Comparison of ENCODE assay signal across 31 cellular contexts in genomic region chr14:54946500-54946899, GRCh38.
"Had no signal": no experiment of that assay in that cellular context is flagged by ENCODE, and none has a peak within 500 bp of the region (broad histone marks: within the 10 kb centered on the region; RNA-seq: fewer than 3 reads in every experiment).

No MANE protein-coding gene starts in this region.

- H3K9me3 ChIP-seq: adrenal gland, body of pancreas, breast epithelium had no signal

- H3K27me3 Mint-ChIP-seq: activated B cell treated with CpG ODN at 0.5 μM for 24 hours; activated CD4-positive, alpha-beta memory T cell treated with anti-CD3 and anti-CD28 coated beads for 36 hours; activated CD4-positive, alpha-beta T cell treated with anti-CD3 and anti-CD28 coated beads, Interleukin-2, amount 10 ng/mL, durations not matched to agents 24 days and 14 days; activated CD8-positive, alpha-beta T cell treated with anti-CD3 and anti-CD28 coated beads for 36 hours; activated naive CD8-positive, alpha-beta T cell; activated naive CD8-positive, alpha-beta T cell treated with anti-CD3 and anti-CD28 coated beads, Interleukin-2, amount 10 ng/mL, durations not matched to agents 7 days and 5 days; activated T-cell treated with anti-CD3 and anti-CD28 coated beads, Interleukin-2, amount 50 U/mL, for 24 hours had no signal

- H3K27ac Mint-ChIP-seq: activated B cell treated with CpG ODN at 0.5 μM for 24 hours; activated CD4-positive, alpha-beta memory T cell treated with anti-CD3 and anti-CD28 coated beads for 36 hours; activated CD4-positive, alpha-beta T cell treated with anti-CD3 and anti-CD28 coated beads, Interleukin-2, amount 10 ng/mL, durations not matched to agents 24 days and 14 days; activated CD8-positive, alpha-beta T cell treated with anti-CD3 and anti-CD28 coated beads for 36 hours; activated naive CD8-positive, alpha-beta T cell; activated naive CD8-positive, alpha-beta T cell treated with anti-CD3 and anti-CD28 coated beads, Interleukin-2, amount 10 ng/mL, durations not matched to agents 7 days and 5 days; activated T-cell treated with anti-CD3 and anti-CD28 coated beads, Interleukin-2, amount 50 U/mL, for 24 hours; activated T-helper 2 cell treated with anti-CD3 and anti-CD28 coated beads, Interferon-gamma antibody, Interleukin-2, Interleukin-4, amounts not matched to agents 10 μg/mL and 5 μg/mL and 100 μg/mL, durations not matched to agents 14 hours and 24 hours and 36 hours; T-helper 1 cell treated with Interleukin-12 subunit alpha and Interleukin-12 subunit beta and Interleukin-4 antibody, amounts not matched to agents 30 μg/mL and 1 μg/mL, for 36 hours; T-helper 2 cell treated with Interferon-gamma antibody and Interleukin-4, amounts not matched to agents 5 μg/mL and 100 μg/mL, for 36 hours had no signal

- ATAC-seq: activated CD8-positive, alpha-beta T cell treated with anti-CD3 and anti-CD28 coated beads for 36 hours; body of pancreas had no signal

- H3K27me3 ChIP-seq: adrenal gland, body of pancreas, brain microvascular endothelial cell, breast epithelium had no signal

- DNase-seq: activated B cell treated with CpG ODN at 0.5 μM for 24 hours; activated CD4-positive, alpha-beta memory T cell treated with anti-CD3 and anti-CD28 coated beads for 36 hours; activated CD4-positive, alpha-beta T cell treated with anti-CD3 and anti-CD28 coated beads for 4 hours; activated CD4-positive, alpha-beta T cell treated with anti-CD3 and anti-CD28 coated beads, Interleukin-2, amount 10 ng/mL, durations not matched to agents 24 days and 14 days; activated CD4-positive, CD25-positive, alpha-beta regulatory T cell treated with anti-CD3 and anti-CD28 coated beads, Interleukin-2, amount 50 U/mL, for 72 hours; activated CD8-positive, alpha-beta memory T cell treated with anti-CD3 and anti-CD28 coated beads, Interleukin-2, amount 50 U/mL, for 48 hours; activated CD8-positive, alpha-beta T cell treated with anti-CD3 and anti-CD28 coated beads for 36 hours; activated effector memory CD4-positive, alpha-beta T cell treated with Interleukin-2 at 50 U/mL for 16 hours; activated gamma-delta T cell; activated naive CD4-positive, alpha-beta T cell treated with anti-CD3 and anti-CD28 coated beads, Interleukin-2, amount 50 U/mL, for 16 hours; activated naive CD4-positive, alpha-beta T cell treated with Interleukin-2 at 50 U/mL for 16 hours; activated naive CD8-positive, alpha-beta T cell treated with anti-CD3 and anti-CD28 coated beads, Interleukin-2, amount 10 ng/mL, durations not matched to agents 7 days and 5 days; activated T-cell treated with anti-CD3 and anti-CD28 coated beads, Interleukin-2, amount 50 U/mL, for 24 hours; activated T-cell treated with anti-CD3 and anti-CD28 coated beads, Interleukin-2, amount 50 U/mL, for 48 hours; adrenal gland; amniotic stem cell; aorta; body of pancreas; brain microvascular endothelial cell; central memory CD4-positive, alpha-beta T cell; T-helper 1 cell; T-helper 9 cell; WERI-Rb-1 had no signal

- H3K36me3 ChIP-seq: adrenal gland, brain microvascular endothelial cell, breast epithelium had no signal

- H3K4me3 ChIP-seq: adrenal gland, body of pancreas, breast epithelium had no signal

- FAIRE-seq: astrocyte, colon, TTC549 had no signal

- H3K9me3 Mint-ChIP-seq: activated B cell treated with CpG ODN at 0.5 μM for 24 hours; activated T-helper 2 cell treated with anti-CD3 and anti-CD28 coated beads, Interferon-gamma antibody, Interleukin-2, Interleukin-4, amounts not matched to agents 10 μg/mL and 5 μg/mL and 100 μg/mL, durations not matched to agents 14 hours and 24 hours and 36 hours; T-helper 1 cell treated with Interleukin-12 subunit alpha and Interleukin-12 subunit beta and Interleukin-4 antibody, amounts not matched to agents 30 μg/mL and 1 μg/mL, for 36 hours; T-helper 2 cell treated with Interferon-gamma antibody and Interleukin-4, amounts not matched to agents 5 μg/mL and 100 μg/mL, for 36 hours had no signal

- H3K4me3 Mint-ChIP-seq: activated B cell treated with CpG ODN at 0.5 μM for 24 hours; activated CD4-positive, alpha-beta memory T cell treated with anti-CD3 and anti-CD28 coated beads for 36 hours; activated CD4-positive, alpha-beta T cell treated with anti-CD3 and anti-CD28 coated beads, Interleukin-2, amount 10 ng/mL, durations not matched to agents 24 days and 14 days; activated CD8-positive, alpha-beta T cell treated with anti-CD3 and anti-CD28 coated beads for 36 hours; activated naive CD8-positive, alpha-beta T cell; activated naive CD8-positive, alpha-beta T cell treated with anti-CD3 and anti-CD28 coated beads, Interleukin-2, amount 10 ng/mL, durations not matched to agents 7 days and 5 days; activated T-cell treated with anti-CD3 and anti-CD28 coated beads, Interleukin-2, amount 50 U/mL, for 24 hours; T-helper 1 cell treated with Interleukin-12 subunit alpha and Interleukin-12 subunit beta and Interleukin-4 antibody, amounts not matched to agents 30 μg/mL and 1 μg/mL, for 36 hours; T-helper 2 cell treated with Interferon-gamma antibody and Interleukin-4, amounts not matched to agents 5 μg/mL and 100 μg/mL, for 36 hours had no signal

- H3K27ac ChIP-seq: adrenal gland, body of pancreas, brain microvascular endothelial cell, breast epithelium, WERI-Rb-1 had no signal

- H3K4me1 ChIP-seq: body of pancreas, breast epithelium had no signal
